Comparison of ENCODE assay signal across 18 cellular contexts in genomic region chr14:58966991-58967390, GRCh38.
A peak's percentile ranks its signal among the peaks of the same experiment; 100 is the strongest.
DNase-seq lines count a peak whose midpoint lies in the region; ATAC-seq, FAIRE-seq and TF ChIP-seq lines count a peak whose summit lies in the region.
"Had no signal": no experiment of that assay in that cellular context is flagged by ENCODE, and none has a peak within 500 bp of the region (broad histone marks: within the 10 kb centered on the region; RNA-seq: fewer than 3 reads in every experiment).

No MANE protein-coding gene starts in this region.

- DNase-seq in HTR-8/SVneo (ENCODE audit: insufficient read length, low spot score) (no peak), body of pancreas (peak; percentile 21 to 64 (median 60)), mesothelial cell of epicardium (ENCODE audit: low spot score in 2 of 2, unreplicated experiment in 2 of 2) (no peak), trophoblast cell (no peak), NCI-H526 treated with DMSO at 0.1 percent for 48 hours (lab: John Stamatoyannopoulos, UW) (no peak), substantia nigra (lab: John Stamatoyannopoulos, UW) (no peak)
- DNase-seq: CD8-positive, alpha-beta T cell; COR-L47; DMS153; DND-41; GDM1; HCEC 1CT; HFFc6; IMR-90 had no signal

- no peak overlapping the region for H4K8ac ChIP-seq in trophoblast cell (ENCODE audit: low read depth, low read length)

- no peak overlapping the region for H3K4me2 ChIP-seq in trophoblast cell (ENCODE audit: low read length)

- no peak overlapping the region for H3K18ac ChIP-seq in trophoblast cell (ENCODE audit: low read length)

- H4K12ac ChIP-seq in trophoblast cell (ENCODE audit: low read depth, low read length), result no peak overlapping the region

- peak overlapping the region in 1 of 4 donors; percentile 44 for H3K27ac ChIP-seq in body of pancreas
- H3K27ac ChIP-seq in trophoblast cell (ENCODE audit: low read depth, low read length), result no peak overlapping the region
- H3K27ac ChIP-seq in substantia nigra (ENCODE audit: low read depth, low read length, poor library complexity, severe bottlenecking), result no peak overlapping the region
- H3K27ac ChIP-seq: 22Rv1 had no signal

- H3K4me1 ChIP-seq in body of pancreas (peaks cover 7% of the 10 kb centered on the region), trophoblast cell (ENCODE audit: control insufficient read depth in 1 of 2, insufficient read depth in 2 of 2, low read length in 2 of 2) (peaks cover 0 to 10% of the 10 kb centered on the region in 2 experiments)

- H3K36me3 Mint-ChIP-seq in mesothelial cell of epicardium, result no peaks in the 10 kb centered on the region
- H3K36me3 Mint-ChIP-seq: CD14-positive monocyte; CD8-positive, alpha-beta T cell had no signal

- H3K4me3 ChIP-seq in body of pancreas (no peak overlapping the region), trophoblast cell (ENCODE audit: low read depth, low read length) (no peak overlapping the region)

- ATAC-seq in body of pancreas, result peak; percentile 48
- no peak for ATAC-seq in HG02870 (IDR thresholded peaks at IDR 0.05; ENCODE audit: unreplicated experiment)
- ATAC-seq: CD8-positive, alpha-beta T cell had no signal

- no peak overlapping the region for H3K14ac ChIP-seq in trophoblast cell (ENCODE audit: low read length)

- no peak overlapping the region for H3K23ac ChIP-seq in trophoblast cell (ENCODE audit: low read length)

- H2BK12ac ChIP-seq in trophoblast cell (ENCODE audit: low read length), result peak overlapping the region; percentile 53

- no peaks in the 10 kb centered on the region for H3K79me2 ChIP-seq in trophoblast cell (ENCODE audit: control insufficient read depth, insufficient read depth, low read length, poor library complexity)

- no peak overlapping the region for H3K4ac ChIP-seq in trophoblast cell (ENCODE audit: low read depth, low read length)

- H3K27me3 Mint-ChIP-seq in mesothelial cell of epicardium (ENCODE audit: low read depth), result no peaks in the 10 kb centered on the region

- no peaks in the 10 kb centered on the region for H3K9me3 Mint-ChIP-seq in mesothelial cell of epicardium
- H3K9me3 Mint-ChIP-seq: CD8-positive, alpha-beta T cell; HFFc6 had no signal

- no peak overlapping the region for H3K9ac ChIP-seq in trophoblast cell (ENCODE audit: low read length)

- no peak overlapping the region for H2AK5ac ChIP-seq in trophoblast cell (ENCODE audit: low read length)

- no peaks in the 10 kb centered on the region for H3K36me3 ChIP-seq in body of pancreas (replicated peaks in 1 of 2; ENCODE audit: insufficient read depth in 1 of 2, low read depth in 2 of 2)
- H3K36me3 ChIP-seq in trophoblast cell (ENCODE audit: control insufficient read depth in 1 of 2, insufficient read depth in 2 of 2, low read length in 2 of 2), result no peaks in the 10 kb centered on the region

- no peak overlapping the region for H3K4me3 Mint-ChIP-seq in mesothelial cell of epicardium
- H3K4me3 Mint-ChIP-seq: CD14-positive monocyte; CD8-positive, alpha-beta T cell; HFFc6 had no signal

- H3K79me1 ChIP-seq in trophoblast cell (ENCODE audit: low read length), result peaks cover 10% of the 10 kb centered on the region

- WGBS in body of pancreas, 2 donors, result 35 to 65% methylated on average over 4 of the region's 4 CpGs
- WGBS in trophoblast cell (ENCODE audit: extremely low coverage, insufficient coverage, insufficient read length), result no CpG with 5 or more reads among the region's 4 CpGs

- TF ChIP-seq POLR2A in body of pancreas (IDR thresholded peaks at IDR 0.05), result no peak

- H3K27ac Mint-ChIP-seq in mesothelial cell of epicardium, result peak overlapping the region; percentile 15
- H3K27ac Mint-ChIP-seq: CD14-positive monocyte; CD8-positive, alpha-beta T cell; HFFc6 had no signal

- H3K27me3 ChIP-seq in body of pancreas (no peaks in the 10 kb centered on the region), trophoblast cell (ENCODE audit: insufficient read depth, low read length) (no peaks in the 10 kb centered on the region)

- no peak overlapping the region for H2BK120ac ChIP-seq in trophoblast cell (ENCODE audit: insufficient read depth, low read length, poor library complexity)

- H4K91ac ChIP-seq in trophoblast cell (ENCODE audit: low read depth, low read length), result peak overlapping the region; percentile 48

- H3K4me1 Mint-ChIP-seq in mesothelial cell of epicardium, result peaks cover 39% of the 10 kb centered on the region
- H3K4me1 Mint-ChIP-seq: CD14-positive monocyte had no signal

- peak; percentile 95 for FAIRE-seq in HTR-8/SVneo (lab: Jason Lieb, UNC)
- FAIRE-seq: D721Med had no signal

- no peak overlapping the region for H2AFZ ChIP-seq in trophoblast cell (ENCODE audit: insufficient read depth, low read length, poor library complexity)

- intact Hi-C loops in body of pancreas (cut with DNase I), result no loop called here

- H3K9me3 ChIP-seq in body of pancreas, result no peaks in the 10 kb centered on the region
- H3K9me3 ChIP-seq in trophoblast cell (ENCODE audit: insufficient read depth, low read depth, low read length), result no peaks in the 10 kb centered on the region

- TF ChIP-seq CTCF in body of pancreas (IDR thresholded peaks at IDR 0.05) (no peak), mesothelial cell of epicardium (IDR thresholded peaks at IDR 0.05; ENCODE audit: unreplicated experiment) (no peak)

- H2BK5ac ChIP-seq in trophoblast cell (ENCODE audit: low read depth, low read length, poor library complexity), result no peak overlapping the region

Comparison
In these comparisons a context has a peak if more than half of its experiments do, and no peak if none do; other contexts are left out.
1. DNase-seq: peak in body of pancreas (4 of 4); none in HTR-8/SVneo (single experiment), mesothelial cell of epicardium (0 of 2), trophoblast cell (0 of 2), NCI-H526 treated with DMSO at 0.1 percent for 48 hours (single experiment) and substantia nigra (0 of 49).